Comparison of ENCODE assay signal across 20 cellular contexts in the genomic region with DNA sequence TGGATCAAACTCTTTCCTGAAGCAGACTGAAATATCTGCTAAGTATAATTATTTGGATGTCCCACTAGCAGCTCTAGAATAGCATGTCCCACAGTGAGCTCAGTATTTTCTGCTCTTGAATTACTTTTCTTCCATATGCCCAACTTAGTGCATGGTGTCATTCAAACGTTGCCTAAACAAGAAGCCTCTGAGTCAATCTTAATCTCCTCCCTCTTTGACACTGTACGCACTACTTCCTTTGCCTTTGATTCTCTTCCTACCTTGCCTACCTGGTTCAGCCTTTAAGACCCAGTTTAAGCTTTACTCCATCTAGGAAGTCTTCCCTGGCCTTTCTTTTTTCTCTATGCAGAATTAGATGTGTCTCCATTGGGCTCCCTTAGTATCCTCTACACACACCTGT.
"Had no signal": no experiment of that assay in that cellular context is flagged by ENCODE, and none has a peak within 500 bp of the region (broad histone marks: within the 10 kb centered on the region; RNA-seq: fewer than 3 reads in every experiment).

No MANE protein-coding gene starts in this region.

- H3K27me3 ChIP-seq: ascending aorta, body of pancreas, cardiac muscle cell, SJSA1 had no signal

- DNase-seq: activated CD4-positive, alpha-beta memory T cell treated with anti-CD3 and anti-CD28 coated beads, Interleukin-2, amount 10 ng/mL, durations not matched to agents 7 days and 5 days; activated CD4-positive, alpha-beta T cell treated with anti-CD3 and anti-CD28 coated beads for 1 hour; activated CD4-positive, alpha-beta T cell treated with anti-CD3 and anti-CD28 coated beads, Interleukin-2, amount 50 U/mL, for 1 hour; activated naive CD8-positive, alpha-beta T cell treated with anti-CD3 and anti-CD28 coated beads, Interleukin-2, amount 50 U/mL, for 24 hours; activated T-cell treated with anti-CD3 and anti-CD28 coated beads for 4 hours; amniotic stem cell; body of pancreas; NCI-H1105; NCI-H1436 treated with DMSO at 0.1 percent for 48 hours; NCI-H187; NCI-H2081; NCI-H446; SHP77; T-helper 9 cell had no signal

- H3K4me1 ChIP-seq: ascending aorta, body of pancreas, SJSA1 had no signal

- H3K9ac ChIP-seq: KMS-11 had no signal

- H3K4me3 ChIP-seq: ascending aorta, body of pancreas, cardiac muscle cell, SJSA1 had no signal

- H3K9me3 ChIP-seq: ascending aorta, body of pancreas, SJSA1 had no signal

- H3K27ac ChIP-seq: ascending aorta, body of pancreas, cardiac muscle cell, KMS-11, SJSA1 had no signal

- ATAC-seq: activated naive CD4-positive, alpha-beta T cell treated with anti-CD3 and anti-CD28 coated beads, Interleukin-2, amount 50 U/mL, for 72 hours; activated naive CD8-positive, alpha-beta T cell treated with anti-CD3 and anti-CD28 coated beads, Interleukin-2, amount 50 U/mL, for 24 hours; body of pancreas; WTC11 had no signal

- H3K36me3 ChIP-seq: cardiac muscle cell had no signal
